Comparison of ENCODE assay signal across 1 cellular context in the genomic region with DNA sequence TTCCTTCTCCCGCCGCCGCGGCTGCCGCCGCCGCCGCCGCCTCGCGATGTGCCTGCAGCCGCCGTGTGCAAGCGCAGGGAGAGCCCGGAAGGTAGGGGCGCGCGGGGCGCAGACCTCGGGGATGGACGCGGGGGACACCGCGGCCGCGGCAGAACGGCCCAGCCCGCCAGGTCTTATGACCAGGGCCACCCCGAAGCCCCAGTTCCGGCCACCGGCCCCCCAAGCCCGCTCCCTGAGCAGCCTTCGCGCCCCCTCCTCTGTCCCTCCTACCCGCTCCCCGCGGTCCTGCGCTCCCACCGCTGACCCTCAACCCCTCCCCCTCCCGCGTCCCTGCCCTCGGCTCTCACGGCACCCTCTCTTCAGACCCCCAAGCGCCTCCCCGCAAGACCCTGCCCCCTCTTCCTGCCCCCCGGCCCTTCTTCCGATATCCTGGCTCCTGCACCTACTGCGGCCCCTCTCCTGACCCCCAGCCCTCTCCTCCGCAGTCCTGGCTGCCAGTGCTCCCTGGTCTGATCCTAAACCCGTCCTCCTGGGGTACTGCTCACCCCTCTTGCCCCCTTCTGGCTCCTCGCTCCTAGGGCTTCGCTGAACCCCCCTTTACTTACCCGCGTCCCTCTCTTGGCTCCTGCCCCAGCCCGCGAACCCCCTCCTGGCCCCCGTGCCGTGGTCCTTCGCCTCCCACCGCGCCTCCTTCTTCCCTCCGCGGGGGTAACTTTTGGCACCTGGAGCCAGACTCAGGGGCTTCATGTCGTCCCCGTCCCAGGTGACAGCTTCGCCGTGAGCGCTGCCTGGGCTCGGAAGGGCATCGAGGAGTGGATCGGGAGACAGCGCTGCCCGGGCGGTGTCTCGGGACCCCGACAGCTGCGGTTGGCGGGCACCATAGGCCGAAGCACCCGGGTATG.
TF ChIP-seq lines count a peak whose summit lies in the region.

No MANE protein-coding gene starts in this region.

TF ChIP-seq in HEK293, 187 proteins besides CTCF, POLR2A, EP300 and RAD21 (continued from another document):
- TF ChIP-seq, protein P1, sequence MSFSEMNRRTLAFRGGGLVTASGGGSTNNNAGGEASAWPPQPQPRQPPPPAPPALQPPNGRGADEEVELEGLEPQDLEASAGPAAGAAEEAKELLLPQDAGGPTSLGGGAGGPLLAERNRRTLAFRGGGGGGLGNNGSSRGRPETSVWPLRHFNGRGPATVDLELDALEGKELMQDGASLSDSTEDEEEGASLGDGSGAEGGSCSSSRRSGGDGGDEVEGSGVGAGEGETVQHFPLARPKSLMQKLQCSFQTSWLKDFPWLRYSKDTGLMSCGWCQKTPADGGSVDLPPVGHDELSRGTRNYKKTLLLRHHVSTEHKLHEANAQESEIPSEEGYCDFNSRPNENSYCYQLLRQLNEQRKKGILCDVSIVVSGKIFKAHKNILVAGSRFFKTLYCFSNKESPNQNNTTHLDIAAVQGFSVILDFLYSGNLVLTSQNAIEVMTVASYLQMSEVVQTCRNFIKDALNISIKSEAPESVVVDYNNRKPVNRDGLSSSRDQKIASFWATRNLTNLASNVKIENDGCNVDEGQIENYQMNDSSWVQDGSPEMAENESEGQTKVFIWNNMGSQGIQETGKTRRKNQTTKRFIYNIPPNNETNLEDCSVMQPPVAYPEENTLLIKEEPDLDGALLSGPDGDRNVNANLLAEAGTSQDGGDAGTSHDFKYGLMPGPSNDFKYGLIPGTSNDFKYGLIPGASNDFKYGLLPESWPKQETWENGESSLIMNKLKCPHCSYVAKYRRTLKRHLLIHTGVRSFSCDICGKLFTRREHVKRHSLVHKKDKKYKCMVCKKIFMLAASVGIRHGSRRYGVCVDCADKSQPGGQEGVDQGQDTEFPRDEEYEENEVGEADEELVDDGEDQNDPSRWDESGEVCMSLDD (tag by site-specific recombination; IDR thresholded peaks at IDR 0.05): no peak
- no peak for TF ChIP-seq ZNF747 (tag by site-specific recombination; IDR thresholded peaks at IDR 0.05)
- TF ChIP-seq, protein P2, sequence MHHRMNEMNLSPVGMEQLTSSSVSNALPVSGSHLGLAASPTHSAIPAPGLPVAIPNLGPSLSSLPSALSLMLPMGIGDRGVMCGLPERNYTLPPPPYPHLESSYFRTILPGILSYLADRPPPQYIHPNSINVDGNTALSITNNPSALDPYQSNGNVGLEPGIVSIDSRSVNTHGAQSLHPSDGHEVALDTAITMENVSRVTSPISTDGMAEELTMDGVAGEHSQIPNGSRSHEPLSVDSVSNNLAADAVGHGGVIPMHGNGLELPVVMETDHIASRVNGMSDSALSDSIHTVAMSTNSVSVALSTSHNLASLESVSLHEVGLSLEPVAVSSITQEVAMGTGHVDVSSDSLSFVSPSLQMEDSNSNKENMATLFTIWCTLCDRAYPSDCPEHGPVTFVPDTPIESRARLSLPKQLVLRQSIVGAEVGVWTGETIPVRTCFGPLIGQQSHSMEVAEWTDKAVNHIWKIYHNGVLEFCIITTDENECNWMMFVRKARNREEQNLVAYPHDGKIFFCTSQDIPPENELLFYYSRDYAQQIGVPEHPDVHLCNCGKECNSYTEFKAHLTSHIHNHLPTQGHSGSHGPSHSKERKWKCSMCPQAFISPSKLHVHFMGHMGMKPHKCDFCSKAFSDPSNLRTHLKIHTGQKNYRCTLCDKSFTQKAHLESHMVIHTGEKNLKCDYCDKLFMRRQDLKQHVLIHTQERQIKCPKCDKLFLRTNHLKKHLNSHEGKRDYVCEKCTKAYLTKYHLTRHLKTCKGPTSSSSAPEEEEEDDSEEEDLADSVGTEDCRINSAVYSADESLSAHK (tag by site-specific recombination; IDR thresholded peaks at IDR 0.05): no peak
- no peak for TF ChIP-seq ZFP3 (tag by site-specific recombination; IDR thresholded peaks at IDR 0.05; ENCODE audit: low read depth)
